ENCODE assay signal across 1 cellular context in the genomic region with DNA sequence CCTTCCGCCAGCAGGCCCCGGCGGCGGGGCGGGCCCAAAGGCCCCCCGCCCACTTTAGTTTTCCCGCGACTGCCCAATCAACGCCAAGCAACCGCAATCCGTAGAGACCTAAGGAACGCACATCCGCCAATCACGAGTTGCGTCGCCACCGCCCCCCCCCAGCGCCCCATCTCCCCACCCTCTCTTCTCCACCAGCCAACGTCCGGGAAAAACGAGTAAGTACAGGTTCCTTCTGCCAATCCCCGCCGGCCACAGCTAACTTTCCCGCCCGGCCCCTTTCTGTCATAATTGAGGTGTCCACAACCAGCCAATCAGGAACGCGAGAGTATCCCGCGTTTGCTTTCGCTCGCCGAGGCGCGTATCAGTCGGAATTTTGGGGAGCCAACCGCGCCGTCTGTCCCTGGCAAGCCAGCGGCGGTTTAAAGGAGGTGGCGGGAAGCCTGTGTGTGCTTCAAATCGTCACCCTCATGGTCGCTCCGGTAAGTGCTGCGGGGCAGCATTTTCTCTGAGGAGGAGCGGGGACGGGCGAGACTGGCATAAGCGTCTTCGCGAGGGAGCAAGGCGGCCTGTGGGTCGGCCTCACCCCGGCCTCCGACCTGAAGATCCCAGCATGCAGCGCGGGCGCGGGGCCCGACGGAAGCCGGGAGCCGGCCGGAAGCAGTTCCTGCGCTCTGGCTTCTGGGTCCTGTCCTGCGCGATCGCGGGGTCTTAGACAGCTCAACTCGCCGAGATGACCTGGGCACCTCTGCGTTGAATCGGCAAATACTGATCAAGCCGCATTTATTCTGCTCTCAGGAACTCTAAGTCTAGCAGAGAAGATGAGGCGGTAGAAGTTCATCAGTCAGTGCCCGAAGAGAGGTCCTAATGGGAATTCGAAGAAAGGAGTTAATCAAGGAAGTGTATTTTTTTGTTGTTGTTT.
TF ChIP-seq lines count a peak whose summit lies in the region.

A gene with protein sequence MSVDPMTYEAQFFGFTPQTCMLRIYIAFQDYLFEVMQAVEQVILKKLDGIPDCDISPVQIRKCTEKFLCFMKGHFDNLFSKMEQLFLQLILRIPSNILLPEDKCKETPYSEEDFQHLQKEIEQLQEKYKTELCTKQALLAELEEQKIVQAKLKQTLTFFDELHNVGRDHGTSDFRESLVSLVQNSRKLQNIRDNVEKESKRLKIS (plus strand): TSS at position 361 of the 919 bp plus-strand sequence. CDS start 2,297 bp downstream, outside the sequence.

TF ChIP-seq in GM12878, 131 proteins besides CTCF, POLR2A, EP300 and RAD21 (continued from another document and continues in another):
- TF ChIP-seq, protein P1, sequence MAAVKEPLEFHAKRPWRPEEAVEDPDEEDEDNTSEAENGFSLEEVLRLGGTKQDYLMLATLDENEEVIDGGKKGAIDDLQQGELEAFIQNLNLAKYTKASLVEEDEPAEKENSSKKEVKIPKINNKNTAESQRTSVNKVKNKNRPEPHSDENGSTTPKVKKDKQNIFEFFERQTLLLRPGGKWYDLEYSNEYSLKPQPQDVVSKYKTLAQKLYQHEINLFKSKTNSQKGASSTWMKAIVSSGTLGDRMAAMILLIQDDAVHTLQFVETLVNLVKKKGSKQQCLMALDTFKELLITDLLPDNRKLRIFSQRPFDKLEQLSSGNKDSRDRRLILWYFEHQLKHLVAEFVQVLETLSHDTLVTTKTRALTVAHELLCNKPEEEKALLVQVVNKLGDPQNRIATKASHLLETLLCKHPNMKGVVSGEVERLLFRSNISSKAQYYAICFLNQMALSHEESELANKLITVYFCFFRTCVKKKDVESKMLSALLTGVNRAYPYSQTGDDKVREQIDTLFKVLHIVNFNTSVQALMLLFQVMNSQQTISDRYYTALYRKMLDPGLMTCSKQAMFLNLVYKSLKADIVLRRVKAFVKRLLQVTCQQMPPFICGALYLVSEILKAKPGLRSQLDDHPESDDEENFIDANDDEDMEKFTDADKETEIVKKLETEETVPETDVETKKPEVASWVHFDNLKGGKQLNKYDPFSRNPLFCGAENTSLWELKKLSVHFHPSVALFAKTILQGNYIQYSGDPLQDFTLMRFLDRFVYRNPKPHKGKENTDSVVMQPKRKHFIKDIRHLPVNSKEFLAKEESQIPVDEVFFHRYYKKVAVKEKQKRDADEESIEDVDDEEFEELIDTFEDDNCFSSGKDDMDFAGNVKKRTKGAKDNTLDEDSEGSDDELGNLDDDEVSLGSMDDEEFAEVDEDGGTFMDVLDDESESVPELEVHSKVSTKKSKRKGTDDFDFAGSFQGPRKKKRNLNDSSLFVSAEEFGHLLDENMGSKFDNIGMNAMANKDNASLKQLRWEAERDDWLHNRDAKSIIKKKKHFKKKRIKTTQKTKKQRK (IDR thresholded peaks at IDR 0.05; ENCODE audit: low read depth, low read length): no peak; the same call in 1 of the 2 replicates
- TF ChIP-seq PAX5 (IDR thresholded peaks at IDR 0.05; ENCODE audit: borderline replicate concordance, low read depth, low read length): peak; percentile 9; the same call in 1 of the 2 replicates
- peak; percentile 59; the same call in 1 of the 2 replicates for TF ChIP-seq ZBED1 (IDR thresholded peaks at IDR 0.05; ENCODE audit: borderline replicate concordance)
- TF ChIP-seq, protein P2, sequence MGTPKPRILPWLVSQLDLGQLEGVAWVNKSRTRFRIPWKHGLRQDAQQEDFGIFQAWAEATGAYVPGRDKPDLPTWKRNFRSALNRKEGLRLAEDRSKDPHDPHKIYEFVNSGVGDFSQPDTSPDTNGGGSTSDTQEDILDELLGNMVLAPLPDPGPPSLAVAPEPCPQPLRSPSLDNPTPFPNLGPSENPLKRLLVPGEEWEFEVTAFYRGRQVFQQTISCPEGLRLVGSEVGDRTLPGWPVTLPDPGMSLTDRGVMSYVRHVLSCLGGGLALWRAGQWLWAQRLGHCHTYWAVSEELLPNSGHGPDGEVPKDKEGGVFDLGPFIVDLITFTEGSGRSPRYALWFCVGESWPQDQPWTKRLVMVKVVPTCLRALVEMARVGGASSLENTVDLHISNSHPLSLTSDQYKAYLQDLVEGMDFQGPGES (IDR thresholded peaks at IDR 0.05): peak; percentile 54; the same call in 1 of the 2 replicates
- TF ChIP-seq MYB (IDR thresholded peaks at IDR 0.05; ENCODE audit: borderline replicate concordance, low read depth, low read length): no peak
- TF ChIP-seq, protein P3, sequence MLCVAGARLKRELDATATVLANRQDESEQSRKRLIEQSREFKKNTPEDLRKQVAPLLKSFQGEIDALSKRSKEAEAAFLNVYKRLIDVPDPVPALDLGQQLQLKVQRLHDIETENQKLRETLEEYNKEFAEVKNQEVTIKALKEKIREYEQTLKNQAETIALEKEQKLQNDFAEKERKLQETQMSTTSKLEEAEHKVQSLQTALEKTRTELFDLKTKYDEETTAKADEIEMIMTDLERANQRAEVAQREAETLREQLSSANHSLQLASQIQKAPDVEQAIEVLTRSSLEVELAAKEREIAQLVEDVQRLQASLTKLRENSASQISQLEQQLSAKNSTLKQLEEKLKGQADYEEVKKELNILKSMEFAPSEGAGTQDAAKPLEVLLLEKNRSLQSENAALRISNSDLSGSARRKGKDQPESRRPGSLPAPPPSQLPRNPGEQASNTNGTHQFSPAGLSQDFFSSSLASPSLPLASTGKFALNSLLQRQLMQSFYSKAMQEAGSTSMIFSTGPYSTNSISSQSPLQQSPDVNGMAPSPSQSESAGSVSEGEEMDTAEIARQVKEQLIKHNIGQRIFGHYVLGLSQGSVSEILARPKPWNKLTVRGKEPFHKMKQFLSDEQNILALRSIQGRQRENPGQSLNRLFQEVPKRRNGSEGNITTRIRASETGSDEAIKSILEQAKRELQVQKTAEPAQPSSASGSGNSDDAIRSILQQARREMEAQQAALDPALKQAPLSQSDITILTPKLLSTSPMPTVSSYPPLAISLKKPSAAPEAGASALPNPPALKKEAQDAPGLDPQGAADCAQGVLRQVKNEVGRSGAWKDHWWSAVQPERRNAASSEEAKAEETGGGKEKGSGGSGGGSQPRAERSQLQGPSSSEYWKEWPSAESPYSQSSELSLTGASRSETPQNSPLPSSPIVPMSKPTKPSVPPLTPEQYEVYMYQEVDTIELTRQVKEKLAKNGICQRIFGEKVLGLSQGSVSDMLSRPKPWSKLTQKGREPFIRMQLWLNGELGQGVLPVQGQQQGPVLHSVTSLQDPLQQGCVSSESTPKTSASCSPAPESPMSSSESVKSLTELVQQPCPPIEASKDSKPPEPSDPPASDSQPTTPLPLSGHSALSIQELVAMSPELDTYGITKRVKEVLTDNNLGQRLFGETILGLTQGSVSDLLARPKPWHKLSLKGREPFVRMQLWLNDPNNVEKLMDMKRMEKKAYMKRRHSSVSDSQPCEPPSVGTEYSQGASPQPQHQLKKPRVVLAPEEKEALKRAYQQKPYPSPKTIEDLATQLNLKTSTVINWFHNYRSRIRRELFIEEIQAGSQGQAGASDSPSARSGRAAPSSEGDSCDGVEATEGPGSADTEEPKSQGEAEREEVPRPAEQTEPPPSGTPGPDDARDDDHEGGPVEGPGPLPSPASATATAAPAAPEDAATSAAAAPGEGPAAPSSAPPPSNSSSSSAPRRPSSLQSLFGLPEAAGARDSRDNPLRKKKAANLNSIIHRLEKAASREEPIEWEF (IDR thresholded peaks at IDR 0.05; ENCODE audit: insufficient replicate concordance, low read depth, low read length): peak; percentile 26
- no peak for TF ChIP-seq TCF7 (IDR thresholded peaks at IDR 0.05; ENCODE audit: borderline replicate concordance)
- TF ChIP-seq, protein P4, sequence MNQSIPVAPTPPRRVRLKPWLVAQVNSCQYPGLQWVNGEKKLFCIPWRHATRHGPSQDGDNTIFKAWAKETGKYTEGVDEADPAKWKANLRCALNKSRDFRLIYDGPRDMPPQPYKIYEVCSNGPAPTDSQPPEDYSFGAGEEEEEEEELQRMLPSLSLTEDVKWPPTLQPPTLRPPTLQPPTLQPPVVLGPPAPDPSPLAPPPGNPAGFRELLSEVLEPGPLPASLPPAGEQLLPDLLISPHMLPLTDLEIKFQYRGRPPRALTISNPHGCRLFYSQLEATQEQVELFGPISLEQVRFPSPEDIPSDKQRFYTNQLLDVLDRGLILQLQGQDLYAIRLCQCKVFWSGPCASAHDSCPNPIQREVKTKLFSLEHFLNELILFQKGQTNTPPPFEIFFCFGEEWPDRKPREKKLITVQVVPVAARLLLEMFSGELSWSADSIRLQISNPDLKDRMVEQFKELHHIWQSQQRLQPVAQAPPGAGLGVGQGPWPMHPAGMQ (IDR thresholded peaks at IDR 0.05; ENCODE audit: borderline replicate concordance): no peak
- TF ChIP-seq, protein P5, sequence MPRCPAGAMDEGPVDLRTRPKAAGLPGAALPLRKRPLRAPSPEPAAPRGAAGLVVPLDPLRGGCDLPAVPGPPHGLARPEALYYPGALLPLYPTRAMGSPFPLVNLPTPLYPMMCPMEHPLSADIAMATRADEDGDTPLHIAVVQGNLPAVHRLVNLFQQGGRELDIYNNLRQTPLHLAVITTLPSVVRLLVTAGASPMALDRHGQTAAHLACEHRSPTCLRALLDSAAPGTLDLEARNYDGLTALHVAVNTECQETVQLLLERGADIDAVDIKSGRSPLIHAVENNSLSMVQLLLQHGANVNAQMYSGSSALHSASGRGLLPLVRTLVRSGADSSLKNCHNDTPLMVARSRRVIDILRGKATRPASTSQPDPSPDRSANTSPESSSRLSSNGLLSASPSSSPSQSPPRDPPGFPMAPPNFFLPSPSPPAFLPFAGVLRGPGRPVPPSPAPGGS (IDR thresholded peaks at IDR 0.05; ENCODE audit: borderline replicate concordance, insufficient read depth, low read depth, low read length, poor library complexity, severe bottlenecking): peak; percentile 20
- TF ChIP-seq, protein P6, sequence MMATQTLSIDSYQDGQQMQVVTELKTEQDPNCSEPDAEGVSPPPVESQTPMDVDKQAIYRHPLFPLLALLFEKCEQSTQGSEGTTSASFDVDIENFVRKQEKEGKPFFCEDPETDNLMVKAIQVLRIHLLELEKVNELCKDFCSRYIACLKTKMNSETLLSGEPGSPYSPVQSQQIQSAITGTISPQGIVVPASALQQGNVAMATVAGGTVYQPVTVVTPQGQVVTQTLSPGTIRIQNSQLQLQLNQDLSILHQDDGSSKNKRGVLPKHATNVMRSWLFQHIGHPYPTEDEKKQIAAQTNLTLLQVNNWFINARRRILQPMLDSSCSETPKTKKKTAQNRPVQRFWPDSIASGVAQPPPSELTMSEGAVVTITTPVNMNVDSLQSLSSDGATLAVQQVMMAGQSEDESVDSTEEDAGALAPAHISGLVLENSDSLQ (IDR thresholded peaks at IDR 0.05): peak; percentile 94
- peak; percentile 81; the same call in 1 of the 2 replicates for TF ChIP-seq NR2F1 (conservative IDR thresholded peaks at IDR 0.05)
- TF ChIP-seq, protein P7, sequence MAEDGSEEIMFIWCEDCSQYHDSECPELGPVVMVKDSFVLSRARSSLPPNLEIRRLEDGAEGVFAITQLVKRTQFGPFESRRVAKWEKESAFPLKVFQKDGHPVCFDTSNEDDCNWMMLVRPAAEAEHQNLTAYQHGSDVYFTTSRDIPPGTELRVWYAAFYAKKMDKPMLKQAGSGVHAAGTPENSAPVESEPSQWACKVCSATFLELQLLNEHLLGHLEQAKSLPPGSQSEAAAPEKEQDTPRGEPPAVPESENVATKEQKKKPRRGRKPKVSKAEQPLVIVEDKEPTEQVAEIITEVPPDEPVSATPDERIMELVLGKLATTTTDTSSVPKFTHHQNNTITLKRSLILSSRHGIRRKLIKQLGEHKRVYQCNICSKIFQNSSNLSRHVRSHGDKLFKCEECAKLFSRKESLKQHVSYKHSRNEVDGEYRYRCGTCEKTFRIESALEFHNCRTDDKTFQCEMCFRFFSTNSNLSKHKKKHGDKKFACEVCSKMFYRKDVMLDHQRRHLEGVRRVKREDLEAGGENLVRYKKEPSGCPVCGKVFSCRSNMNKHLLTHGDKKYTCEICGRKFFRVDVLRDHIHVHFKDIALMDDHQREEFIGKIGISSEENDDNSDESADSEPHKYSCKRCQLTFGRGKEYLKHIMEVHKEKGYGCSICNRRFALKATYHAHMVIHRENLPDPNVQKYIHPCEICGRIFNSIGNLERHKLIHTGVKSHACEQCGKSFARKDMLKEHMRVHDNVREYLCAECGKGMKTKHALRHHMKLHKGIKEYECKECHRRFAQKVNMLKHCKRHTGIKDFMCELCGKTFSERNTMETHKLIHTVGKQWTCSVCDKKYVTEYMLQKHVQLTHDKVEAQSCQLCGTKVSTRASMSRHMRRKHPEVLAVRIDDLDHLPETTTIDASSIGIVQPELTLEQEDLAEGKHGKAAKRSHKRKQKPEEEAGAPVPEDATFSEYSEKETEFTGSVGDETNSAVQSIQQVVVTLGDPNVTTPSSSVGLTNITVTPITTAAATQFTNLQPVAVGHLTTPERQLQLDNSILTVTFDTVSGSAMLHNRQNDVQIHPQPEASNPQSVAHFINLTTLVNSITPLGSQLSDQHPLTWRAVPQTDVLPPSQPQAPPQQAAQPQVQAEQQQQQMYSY (CRISPR knock-in tag; IDR thresholded peaks at IDR 0.05): no peak
- no peak for TF ChIP-seq NR2C2 (IDR thresholded peaks at IDR 0.05; ENCODE audit: borderline replicate concordance, control insufficient read depth, insufficient read length, low read depth)
- peak; percentile 77 for TF ChIP-seq RELA (IDR thresholded peaks at IDR 0.05; ENCODE audit: borderline replicate concordance, partially characterized antibody)
- TF ChIP-seq, protein P8, sequence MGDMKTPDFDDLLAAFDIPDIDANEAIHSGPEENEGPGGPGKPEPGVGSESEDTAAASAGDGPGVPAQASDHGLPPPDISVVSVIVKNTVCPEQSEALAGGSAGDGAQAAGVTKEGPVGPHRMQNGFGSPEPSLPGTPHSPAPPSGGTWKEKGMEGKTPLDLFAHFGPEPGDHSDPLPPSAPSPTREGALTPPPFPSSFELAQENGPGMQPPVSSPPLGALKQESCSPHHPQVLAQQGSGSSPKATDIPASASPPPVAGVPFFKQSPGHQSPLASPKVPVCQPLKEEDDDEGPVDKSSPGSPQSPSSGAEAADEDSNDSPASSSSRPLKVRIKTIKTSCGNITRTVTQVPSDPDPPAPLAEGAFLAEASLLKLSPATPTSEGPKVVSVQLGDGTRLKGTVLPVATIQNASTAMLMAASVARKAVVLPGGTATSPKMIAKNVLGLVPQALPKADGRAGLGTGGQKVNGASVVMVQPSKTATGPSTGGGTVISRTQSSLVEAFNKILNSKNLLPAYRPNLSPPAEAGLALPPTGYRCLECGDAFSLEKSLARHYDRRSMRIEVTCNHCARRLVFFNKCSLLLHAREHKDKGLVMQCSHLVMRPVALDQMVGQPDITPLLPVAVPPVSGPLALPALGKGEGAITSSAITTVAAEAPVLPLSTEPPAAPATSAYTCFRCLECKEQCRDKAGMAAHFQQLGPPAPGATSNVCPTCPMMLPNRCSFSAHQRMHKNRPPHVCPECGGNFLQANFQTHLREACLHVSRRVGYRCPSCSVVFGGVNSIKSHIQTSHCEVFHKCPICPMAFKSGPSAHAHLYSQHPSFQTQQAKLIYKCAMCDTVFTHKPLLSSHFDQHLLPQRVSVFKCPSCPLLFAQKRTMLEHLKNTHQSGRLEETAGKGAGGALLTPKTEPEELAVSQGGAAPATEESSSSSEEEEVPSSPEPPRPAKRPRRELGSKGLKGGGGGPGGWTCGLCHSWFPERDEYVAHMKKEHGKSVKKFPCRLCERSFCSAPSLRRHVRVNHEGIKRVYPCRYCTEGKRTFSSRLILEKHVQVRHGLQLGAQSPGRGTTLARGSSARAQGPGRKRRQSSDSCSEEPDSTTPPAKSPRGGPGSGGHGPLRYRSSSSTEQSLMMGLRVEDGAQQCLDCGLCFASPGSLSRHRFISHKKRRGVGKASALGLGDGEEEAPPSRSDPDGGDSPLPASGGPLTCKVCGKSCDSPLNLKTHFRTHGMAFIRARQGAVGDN (IDR thresholded peaks at IDR 0.05): peak; percentile 83
- no peak for TF ChIP-seq KDM1A (IDR thresholded peaks at IDR 0.05; ENCODE audit: borderline replicate concordance)
- peak in 1 of 2 experiments; percentile 30; a peak in 1 of 4 replicates for TF ChIP-seq BHLHE40 (IDR thresholded peaks at IDR 0.05; ENCODE audit: borderline replicate concordance in 1 of 2, low read depth in 2 of 2, low read length in 1 of 2)
- TF ChIP-seq CBFB (IDR thresholded peaks at IDR 0.05; ENCODE audit: low read depth): peak; percentile 87
- no peak for TF ChIP-seq RAD51 (IDR thresholded peaks at IDR 0.05)
- peak; percentile 90 for TF ChIP-seq NBN (IDR thresholded peaks at IDR 0.05)
- no peak for TF ChIP-seq ZNF274 (IDR thresholded peaks at IDR 0.05; ENCODE audit: insufficient read depth, insufficient read length)
- TF ChIP-seq CHD2 (IDR thresholded peaks at IDR 0.05; ENCODE audit: borderline replicate concordance, low read depth, low read length): peak; percentile 61
- TF ChIP-seq CREM (IDR thresholded peaks at IDR 0.05; ENCODE audit: low read depth): peak; percentile 75
